ENCODE assay signal across 29 cellular contexts in genomic region chr5:92086059-92086811, GRCh38.
"Had no signal": no experiment of that assay in that cellular context is flagged by ENCODE, and none has a peak within 500 bp of the region (broad histone marks: within the 10 kb centered on the region; RNA-seq: fewer than 3 reads in every experiment).

No MANE protein-coding gene starts in this region.

- H3K27me3 ChIP-seq: left lung, neural progenitor cell, neutrophil, right atrium auricular region, right lobe of liver, tibial nerve, uterus had no signal

- H3K27me3 Mint-ChIP-seq: naive B cell; progenitor cell of endocrine pancreas; stimulated activated memory B cell treated with anti-CD40 and anti-IgM and Interleukin-4, amounts not matched to agents 10 μg/mL and 1 μg/mL and 100 μg/mL, for 72 hours; stimulated activated naive CD8-positive, alpha-beta T cell treated with anti-CD3 and anti-CD28 coated beads, Interleukin-15, amount 100 ng/mL, for 72 hours; type B pancreatic cell had no signal

- H3K9me3 ChIP-seq: left lung, lower lobe of right lung, neutrophil, right atrium auricular region, right lobe of liver, tibial nerve, uterus had no signal

- H2AFZ ChIP-seq: neural progenitor cell had no signal

- H3K27ac ChIP-seq: left lung, lower lobe of right lung, neural progenitor cell, neutrophil, right atrium auricular region, right lobe of liver, tibial nerve, uterus had no signal

- H3K4me2 ChIP-seq: neural progenitor cell, smooth muscle cell had no signal

- DNase-seq: hypothalamus; immature natural killer cell; kidney; left colon; left lung; lower lobe of right lung; mammary epithelial cell; mesenchymal stem cell; naive B cell; natural killer cell; nephron progenitor cell; occipital lobe; right lobe of liver; stimulated activated CD4-positive, alpha-beta T cell treated with anti-CD3 and anti-CD28 coated beads, Interleukin-1b, Interleukin-23, amount 100 ng/mL, for 48 hours; stimulated activated CD4-positive, alpha-beta T cell treated with anti-CD3 and anti-CD28 coated beads, Interleukin-2, amount 100 ng/mL, for 48 hours; stimulated activated CD4-positive, alpha-beta T cell treated with anti-CD3 and anti-CD28 coated beads, Interleukin-4, amount 100 ng/mL, for 4 hours; stimulated activated CD8-positive, alpha-beta memory T cell treated with anti-CD3 and anti-CD28 coated beads, Interleukin-4, amount 100 ng/mL, for 48 hours; stimulated activated naive CD4-positive, alpha-beta T cell treated with Interleukin-2 at 50 U/mL for 16 hours; stimulated activated naive CD8-positive, alpha-beta T cell treated with anti-CD3 and anti-CD28 coated beads, Interleukin-15, amount 100 ng/mL, for 72 hours; substantia nigra; uterus had no signal

- H3K4me3 Mint-ChIP-seq: immature natural killer cell; naive B cell; natural killer cell; nephron progenitor cell; neural progenitor cell; stimulated activated memory B cell treated with anti-CD40 and anti-IgM and Interleukin-4, amounts not matched to agents 10 μg/mL and 1 μg/mL and 100 μg/mL, for 72 hours; stimulated activated naive CD8-positive, alpha-beta T cell treated with anti-CD3 and anti-CD28 coated beads, Interleukin-15, amount 100 ng/mL, for 72 hours; type B pancreatic cell had no signal

- H3K4me1 Mint-ChIP-seq: immature natural killer cell; naive B cell; natural killer cell; nephron progenitor cell; neural progenitor cell; stimulated activated memory B cell treated with anti-CD40 and anti-IgM and Interleukin-4, amounts not matched to agents 10 μg/mL and 1 μg/mL and 100 μg/mL, for 72 hours; stimulated activated naive CD8-positive, alpha-beta T cell treated with anti-CD3 and anti-CD28 coated beads, Interleukin-15, amount 100 ng/mL, for 72 hours had no signal

- H3K4me1 ChIP-seq: left lung, lower lobe of right lung, neural progenitor cell, right atrium auricular region, right lobe of liver, tibial nerve, uterus had no signal

- ATAC-seq: left colon; left lung; lower lobe of right lung; natural killer cell; right lobe of liver; stimulated activated memory B cell treated with anti-CD40 and anti-IgM and Interleukin-4, amounts not matched to agents 10 μg/mL and 1 μg/mL and 100 μg/mL, for 72 hours; stimulated activated naive CD8-positive, alpha-beta T cell treated with anti-CD3 and anti-CD28 coated beads, Interleukin-15, amount 100 ng/mL, for 72 hours had no signal

- H3K9ac ChIP-seq: neural progenitor cell had no signal

- H3K4me3 ChIP-seq: left lung, lower lobe of right lung, neural progenitor cell, right atrium auricular region, right lobe of liver, smooth muscle cell, tibial nerve, uterus had no signal

- H3K9me3 Mint-ChIP-seq: nephron progenitor cell; stimulated activated memory B cell treated with anti-CD40 and anti-IgM and Interleukin-4, amounts not matched to agents 10 μg/mL and 1 μg/mL and 100 μg/mL, for 72 hours; type B pancreatic cell had no signal

- H3K36me3 Mint-ChIP-seq: immature natural killer cell; naive B cell; natural killer cell; neural progenitor cell; stimulated activated memory B cell treated with anti-CD40 and anti-IgM and Interleukin-4, amounts not matched to agents 10 μg/mL and 1 μg/mL and 100 μg/mL, for 72 hours; type B pancreatic cell had no signal

- H3K27ac Mint-ChIP-seq: immature natural killer cell; naive B cell; natural killer cell; nephron progenitor cell; neural progenitor cell; progenitor cell of endocrine pancreas; stimulated activated memory B cell treated with anti-CD40 and anti-IgM and Interleukin-4, amounts not matched to agents 10 μg/mL and 1 μg/mL and 100 μg/mL, for 72 hours; stimulated activated naive CD8-positive, alpha-beta T cell treated with anti-CD3 and anti-CD28 coated beads, Interleukin-15, amount 100 ng/mL, for 72 hours; type B pancreatic cell had no signal

- H3K36me3 ChIP-seq: left lung, lower lobe of right lung, neural progenitor cell, neutrophil, right atrium auricular region, right lobe of liver, tibial nerve, uterus had no signal
